Comparison of ENCODE assay signal across 8 cellular contexts in genomic region chr12:116455540-116456306, GRCh38.
DNase-seq lines count a peak whose midpoint lies in the region; ATAC-seq and TF ChIP-seq lines count a peak whose summit lies in the region.

No MANE protein-coding gene starts in this region.

- H3K27ac ChIP-seq in SJCRH30, result no peak overlapping the region
- H3K27ac ChIP-seq in psoas muscle, result peak overlapping the region; percentile 52

- intact Hi-C loops in psoas muscle (cut with DNase I), result no loop called here

- no peaks in the 10 kb centered on the region for H3K36me3 ChIP-seq in SJCRH30
- no peaks in the 10 kb centered on the region for H3K36me3 ChIP-seq in psoas muscle (ENCODE audit: insufficient read depth in 1 of 2, low read depth in 1 of 2)

- ATAC-seq in psoas muscle (peak; percentile 49 to 84 (median 69)), GM21423 (IDR thresholded peaks at IDR 0.05; ENCODE audit: unreplicated experiment) (no peak)

- H3K4me3 ChIP-seq in SJCRH30, result no peak overlapping the region
- no peak overlapping the region for H3K4me3 ChIP-seq in psoas muscle

- H3K27me3 ChIP-seq in SJCRH30 (no peaks in the 10 kb centered on the region), psoas muscle (ENCODE audit: insufficient read depth in 3 of 3, low read length in 2 of 3) (peaks cover 0 to 9% (median 2%) of the 10 kb centered on the region in 3 donors)

- H3K4me1 ChIP-seq in SJCRH30 (no peaks in the 10 kb centered on the region), psoas muscle (no peaks in the 10 kb centered on the region)

- TF ChIP-seq CTCF in psoas muscle (IDR thresholded peaks at IDR 0.05), result no peak

- 8 to 13% (median 11%) methylated on average over 15 of the region's 15 CpGs for WGBS in psoas muscle, 3 donors

- H3K9me3 ChIP-seq in SJCRH30 (replicated peaks) (no peaks in the 10 kb centered on the region), psoas muscle (no peaks in the 10 kb centered on the region)

- DNase-seq in GM04504 (ENCODE audit: low read depth) (peak; percentile 93), SJCRH30 (peak; percentile 9 to 28), glomerular endothelial cell (ENCODE audit: extremely low read depth, low read depth, low spot score) (peak; percentile 99), psoas muscle (peak; percentile 70 to 82), NCI-H524 treated with DMSO at 0.1 percent for 48 hours (lab: John Stamatoyannopoulos, UW) (no peak), NCI-H187 treated with DMSO at 0.1 percent for 48 hours (lab: John Stamatoyannopoulos, UW) (no peak), SKM-1 (lab: John Stamatoyannopoulos, UW; ENCODE audit: unreplicated experiment) (no peak)

Comparison
In these comparisons a context has a peak if more than half of its experiments do, and no peak if none do; other contexts are left out.
1. DNase-seq: peak in GM04504 (single experiment), SJCRH30 (2 of 2), glomerular endothelial cell (single experiment) and psoas muscle (2 of 2); none in NCI-H524 treated with DMSO at 0.1 percent for 48 hours (single experiment), NCI-H187 treated with DMSO at 0.1 percent for 48 hours (single experiment) and SKM-1 (single experiment).